ENCODE assay signal across 16 cellular contexts in genomic region chr4:8225704-8226443, GRCh38. TPM values are rescaled to one million over a fixed set of nuclear protein-coding genes. Genes with fewer than 3 reads are reported as not detected.
DNase-seq lines count a peak whose midpoint lies in the region; ATAC-seq and TF ChIP-seq lines count a peak whose summit lies in the region.
"Had no signal": no experiment of that assay in that cellular context is flagged by ENCODE, and none has a peak within 500 bp of the region (broad histone marks: within the 10 kb centered on the region; RNA-seq: fewer than 3 reads in every experiment).

No MANE protein-coding gene starts in this region.

- H3K4me1 ChIP-seq in DND-41 (ENCODE audit: insufficient read depth, low read length) (peaks cover 92% of the 10 kb centered on the region), SJCRH30 (peaks cover 63% of the 10 kb centered on the region)

- no peak overlapping the region for H3K4me2 ChIP-seq in DND-41 (ENCODE audit: insufficient read depth, low read length)

- H3K4me3 ChIP-seq in DND-41 (ENCODE audit: low read depth in 1 of 2, low read length in 2 of 2) (no peak overlapping the region), SJCRH30 (no peak overlapping the region)
- H3K4me3 ChIP-seq: cardiac muscle cell had no signal

- no peak overlapping the region for H3K9ac ChIP-seq in DND-41 (ENCODE audit: low read depth, low read length)

- H2AFZ ChIP-seq in DND-41 (ENCODE audit: low read depth, low read length) = no peak overlapping the region

- H3K36me3 Mint-ChIP-seq in mesothelial cell of epicardium = peaks cover 9% of the 10 kb centered on the region
- peaks cover 35% of the 10 kb centered on the region for H3K36me3 Mint-ChIP-seq in endothelial cell (ENCODE audit: low read depth, unreplicated experiment)

- TF ChIP-seq CTCF in DND-41 (IDR thresholded peaks at IDR 0.05; ENCODE audit: borderline replicate concordance, extremely low read depth, low read length, poor library complexity, severe bottlenecking) (no peak), mesothelial cell of epicardium (IDR thresholded peaks at IDR 0.05; ENCODE audit: unreplicated experiment) (no peak), endothelial cell (IDR thresholded peaks at IDR 0.05; ENCODE audit: unreplicated experiment) (no peak)

- no peak overlapping the region for H3K4me3 Mint-ChIP-seq in mesothelial cell of epicardium
- no peak overlapping the region for H3K4me3 Mint-ChIP-seq in endothelial cell (ENCODE audit: unreplicated experiment)
- H3K4me3 Mint-ChIP-seq: activated naive CD4-positive, alpha-beta T cell treated with anti-CD3 and anti-CD28 coated beads, Interleukin-2, amount 10 ng/mL, durations not matched to agents 7 days and 5 days had no signal

- H3K9me3 ChIP-seq in DND-41 (ENCODE audit: insufficient read depth, low read length, severe bottlenecking) (no peaks in the 10 kb centered on the region), SJCRH30 (replicated peaks) (no peaks in the 10 kb centered on the region)

- H3K36me3 ChIP-seq in DND-41 (ENCODE audit: insufficient read depth, low read length) = peaks cover 15% of the 10 kb centered on the region
- peaks cover 6% of the 10 kb centered on the region; the same call in 1 of the 2 replicates for H3K36me3 ChIP-seq in SJCRH30
- H3K36me3 ChIP-seq: cardiac muscle cell had no signal

- H3K27me3 ChIP-seq in DND-41 (ENCODE audit: insufficient read depth, low read length, poor library complexity) = no peaks in the 10 kb centered on the region
- H3K27me3 ChIP-seq in SJCRH30 = no peaks in the 10 kb centered on the region
- H3K27me3 ChIP-seq: cardiac muscle cell had no signal

- H4K20me1 ChIP-seq in DND-41 (ENCODE audit: insufficient read depth, low read length) = no peaks in the 10 kb centered on the region; the same call in 1 of the 2 replicates

- H3K27me3 Mint-ChIP-seq in mesothelial cell of epicardium (ENCODE audit: low read depth) (no peaks in the 10 kb centered on the region), endothelial cell (ENCODE audit: unreplicated experiment) (no peaks in the 10 kb centered on the region)
- H3K27me3 Mint-ChIP-seq: naive thymus-derived CD8-positive, alpha-beta T cell; stimulated activated naive B cell treated with anti-CD40 and anti-IgM and Interleukin-4, amounts not matched to agents 10 μg/mL and 1 μg/mL and 100 μg/mL, for 72 hours had no signal

- H3K79me2 ChIP-seq in DND-41 (ENCODE audit: insufficient read depth, low read length) = no peaks in the 10 kb centered on the region

- DNase-seq in DND-41 (no peak), NCI-H1092 treated with DMSO at 0.1 percent for 48 hours (lab: John Stamatoyannopoulos, UW) (peak; percentile 84), SJCRH30 (peak; percentile 88), mesothelial cell of epicardium (ENCODE audit: low spot score in 2 of 2, unreplicated experiment in 2 of 2) (no peak), superior temporal gyrus (ENCODE audit: extremely low spot score) (no peak), DMS153 treated with DMSO at 0.1 percent for 48 hours (lab: John Stamatoyannopoulos, UW; ENCODE audit: unreplicated experiment) (no peak), endothelial cell (ENCODE audit: low spot score) (no peak)
- DNase-seq: activated CD8-positive, alpha-beta memory T cell treated with anti-CD3 and anti-CD28 coated beads for 24 hours; activated naive CD4-positive, alpha-beta T cell treated with anti-CD3 and anti-CD28 coated beads, Interleukin-2, amount 10 ng/mL, durations not matched to agents 7 days and 5 days; C1 segment of cervical spinal cord; stimulated activated CD4-positive, alpha-beta T cell treated with anti-CD3 and anti-CD28 coated beads, Interleukin-4, amount 100 ng/mL, for 4 hours; stimulated activated naive B cell treated with anti-CD40 and anti-IgM and Interleukin-4, amounts not matched to agents 10 μg/mL and 1 μg/mL and 100 μg/mL, for 72 hours had no signal

- H3K27ac Mint-ChIP-seq in mesothelial cell of epicardium = peak overlapping the region; percentile 88
- no peak overlapping the region for H3K27ac Mint-ChIP-seq in endothelial cell (ENCODE audit: unreplicated experiment)
- H3K27ac Mint-ChIP-seq: activated naive CD4-positive, alpha-beta T cell treated with anti-CD3 and anti-CD28 coated beads, Interleukin-2, amount 10 ng/mL, durations not matched to agents 7 days and 5 days had no signal

- H3K27ac ChIP-seq in DND-41 (ENCODE audit: low read length) (0 out of 2 replicates have a peak overlapping the region, but pooled peaks have one; percentile 0), SJCRH30 (peak overlapping the region; percentile 83)
- H3K27ac ChIP-seq: cardiac muscle cell had no signal

- H3K9me3 Mint-ChIP-seq in mesothelial cell of epicardium (no peaks in the 10 kb centered on the region), endothelial cell (ENCODE audit: unreplicated experiment) (no peaks in the 10 kb centered on the region)
- H3K9me3 Mint-ChIP-seq: activated naive CD4-positive, alpha-beta T cell treated with anti-CD3 and anti-CD28 coated beads, Interleukin-2, amount 10 ng/mL, durations not matched to agents 7 days and 5 days; naive thymus-derived CD8-positive, alpha-beta T cell; stimulated activated naive B cell treated with anti-CD40 and anti-IgM and Interleukin-4, amounts not matched to agents 10 μg/mL and 1 μg/mL and 100 μg/mL, for 72 hours had no signal

- H3K4me1 Mint-ChIP-seq in mesothelial cell of epicardium = peaks cover 28% of the 10 kb centered on the region
- peaks cover 29% of the 10 kb centered on the region for H3K4me1 Mint-ChIP-seq in endothelial cell (ENCODE audit: unreplicated experiment)

- ATAC-seq in DND-41 (ENCODE audit: insufficient read depth, low read depth) = no peak
- no peak for ATAC-seq in HG02759 (IDR thresholded peaks at IDR 0.05; ENCODE audit: unreplicated experiment)
- ATAC-seq: naive thymus-derived CD8-positive, alpha-beta T cell; stimulated activated naive B cell treated with anti-CD40 and anti-IgM and Interleukin-4, amounts not matched to agents 10 μg/mL and 1 μg/mL and 100 μg/mL, for 72 hours had no signal

RNA-seq across cellular contexts. Expression of gene SH3TC1, which starts 26.8 kb away (rescaled TPM):
- 21.5 and 28.9 TPM in 2 replicates for total RNA-seq in SJCRH30 (2014; rRNA removed; shearing (Covaris generic))
- total RNA-seq in mesothelial cell of epicardium (22.0 to 24.0 TPM (median 23.2 TPM) in 3 replicates), endothelial cell (ENCODE audit: unreplicated experiment) (114 TPM)

RNA-seq across cellular contexts. Expression of gene HTRA3, which starts 43.7 kb away (rescaled TPM):
- total RNA-seq in SJCRH30 (2014; rRNA removed; shearing (Covaris generic)) = 0.08 TPM in 1 of 2 replicates, not detected in the other
- 25.6 to 27.9 TPM (median 26.2 TPM) in 3 replicates for total RNA-seq in mesothelial cell of epicardium
- total RNA-seq in endothelial cell (ENCODE audit: unreplicated experiment) = 1.7 TPM
- total RNA-seq: naive thymus-derived CD8-positive, alpha-beta T cell; NCI-H460 had no signal

Comparison
In these comparisons a context has a peak if more than half of its experiments do, and no peak if none do; other contexts are left out.
1. DNase-seq: peak in NCI-H1092 treated with DMSO at 0.1 percent for 48 hours (single experiment) and SJCRH30 (2 of 2); none in DND-41 (single experiment), mesothelial cell of epicardium (0 of 2), superior temporal gyrus (single experiment), DMS153 treated with DMSO at 0.1 percent for 48 hours (single experiment) and endothelial cell (single experiment).